ENCODE assay signal across 8 cellular contexts in the genomic region with DNA sequence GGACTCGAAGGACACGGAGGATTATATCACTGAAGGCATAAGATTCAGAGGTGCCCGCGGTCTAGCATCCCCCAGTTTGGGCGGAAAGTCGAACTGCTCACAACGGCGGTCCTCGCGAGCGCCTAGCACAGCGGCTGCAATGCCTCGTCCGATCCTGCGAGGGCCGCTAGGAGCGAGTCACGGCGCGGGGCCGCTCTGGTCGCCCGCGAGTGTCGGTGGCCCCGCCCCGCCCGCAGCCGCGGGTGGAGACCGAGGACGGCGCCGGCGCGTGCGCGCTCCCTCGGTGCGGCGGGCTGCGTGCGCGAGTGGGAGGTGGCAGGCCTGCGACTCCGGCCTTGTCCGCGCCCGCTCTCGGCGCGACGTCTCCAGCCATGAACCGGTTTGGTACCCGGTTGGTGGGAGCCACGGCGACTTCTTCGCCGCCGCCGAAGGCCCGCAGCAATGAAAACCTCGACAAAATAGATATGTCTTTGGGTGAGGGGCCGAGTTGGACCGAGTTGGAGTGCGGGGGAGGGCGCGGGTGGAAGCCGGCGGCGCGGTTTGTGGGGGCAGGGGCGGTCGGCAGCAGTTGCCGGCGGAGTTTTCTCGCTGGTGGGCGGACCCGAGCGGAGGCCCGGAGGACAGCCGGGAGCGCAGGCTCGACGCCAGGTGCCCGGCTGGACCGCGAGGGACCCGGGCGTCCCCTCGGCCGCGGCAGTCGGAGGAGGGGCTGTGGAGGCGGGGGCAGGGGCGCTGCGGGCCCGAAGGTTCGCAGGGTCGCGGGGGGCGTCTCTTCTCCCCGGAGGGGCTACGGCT. TPM values are rescaled to one million over a fixed set of nuclear protein-coding genes. Genes with fewer than 3 reads are reported as not detected.
A peak's percentile ranks its signal among the peaks of the same experiment; 100 is the strongest.
DNase-seq lines count a peak whose midpoint lies in the region; ATAC-seq and TF ChIP-seq lines count a peak whose summit lies in the region.

FYTTD1 (plus strand) TSS at position 283 of the 795 bp plus-strand sequence; CDS start at position 372, 89 bp downstream.

- no peaks in the 10 kb centered on the region for H3K36me3 ChIP-seq in cardiac muscle cell
- no peaks in the 10 kb centered on the region for H3K36me3 ChIP-seq in tibial nerve

- H3K4me1 Mint-ChIP-seq in activated naive CD8-positive, alpha-beta T cell treated with anti-CD3 and anti-CD28 coated beads, Interleukin-2, amount 50 U/mL, for 24 hours: peaks cover 42% of the 10 kb centered on the region

- H3K4me1 ChIP-seq in cardiac muscle cell (ENCODE audit: low read depth): peaks cover 9% of the 10 kb centered on the region
- peaks cover 0 to 59% (median 29%) of the 10 kb centered on the region in 4 donors for H3K4me1 ChIP-seq in tibial nerve

- TF ChIP-seq EP300 in tibial nerve (IDR thresholded peaks at IDR 0.05): peak in 1 of 2 donors; percentile 89

- H3K27me3 Mint-ChIP-seq in activated naive CD8-positive, alpha-beta T cell treated with anti-CD3 and anti-CD28 coated beads, Interleukin-2, amount 50 U/mL, for 24 hours: no peaks in the 10 kb centered on the region

- H3K27ac ChIP-seq in cardiac muscle cell: peak within 1 kb of the TSS; percentile 86
- peak within 1 kb of the TSS; percentile 93 to 99 (median 94) for H3K27ac ChIP-seq in tibial nerve

- H3K9me3 ChIP-seq in cardiac muscle cell (ENCODE audit: low read depth): no peaks in the 10 kb centered on the region
- H3K9me3 ChIP-seq in tibial nerve: no peaks in the 10 kb centered on the region

- 0 to 1% methylated on average over 36 to 49 of the region's 104 CpGs for WGBS in tibial nerve, 2 donors

- no peaks in the 10 kb centered on the region for H3K27me3 ChIP-seq in cardiac muscle cell
- H3K27me3 ChIP-seq in tibial nerve: no peaks in the 10 kb centered on the region

- H3K4me3 Mint-ChIP-seq in activated naive CD8-positive, alpha-beta T cell treated with anti-CD3 and anti-CD28 coated beads, Interleukin-2, amount 50 U/mL, for 24 hours: peak within 1 kb of the TSS; percentile 95

- peak; percentile 86 to 87 for TF ChIP-seq POLR2A in tibial nerve (IDR thresholded peaks at IDR 0.05)

- ATAC-seq in HG02678 (IDR thresholded peaks at IDR 0.05; ENCODE audit: unreplicated experiment): peak; percentile 79
- ATAC-seq in activated naive CD8-positive, alpha-beta T cell treated with anti-CD3 and anti-CD28 coated beads, Interleukin-2, amount 50 U/mL, for 24 hours: peak; percentile 83

- peak; percentile 55 for TF ChIP-seq CTCF in GM12874 (IDR thresholded peaks at IDR 0.05; ENCODE audit: insufficient read depth, low read depth, low read length)
- TF ChIP-seq CTCF in cardiac muscle cell (IDR thresholded peaks at IDR 0.05; ENCODE audit: low read depth, low read length): peak; percentile 33
- TF ChIP-seq CTCF in tibial nerve (IDR thresholded peaks at IDR 0.05): peak; percentile 38 to 86 (median 72)

- H3K4me3 ChIP-seq in cardiac muscle cell: peak within 1 kb of the TSS; percentile 74
- H3K4me3 ChIP-seq in tibial nerve: peak within 1 kb of the TSS; percentile 79 to 96 (median 90)

- DNase-seq in NCI-H1417 (lab: John Stamatoyannopoulos, UW) (peak; percentile 93 to 96 (median 95)), SW480 (ENCODE audit: low spot score) (peak; percentile 90), cardiac muscle cell (ENCODE audit: low read depth in 1 of 2, low spot score in 1 of 2) (peak; percentile 92 to 93), pons (ENCODE audit: low spot score) (peak; percentile 90), tibial nerve (ENCODE audit: low spot score in 2 of 2) (peak; percentile 76 to 83)
- peak; percentile 85 for DNase-seq in activated naive CD8-positive, alpha-beta T cell treated with anti-CD3 and anti-CD28 coated beads, Interleukin-2, amount 50 U/mL, for 24 hours

- peak within 1 kb of the TSS; percentile 87 for H3K27ac Mint-ChIP-seq in activated naive CD8-positive, alpha-beta T cell treated with anti-CD3 and anti-CD28 coated beads, Interleukin-2, amount 50 U/mL, for 24 hours

- no peaks in the 10 kb centered on the region for H3K9me3 Mint-ChIP-seq in activated naive CD8-positive, alpha-beta T cell treated with anti-CD3 and anti-CD28 coated beads, Interleukin-2, amount 50 U/mL, for 24 hours

- no peaks in the 10 kb centered on the region for H3K36me3 Mint-ChIP-seq in activated naive CD8-positive, alpha-beta T cell treated with anti-CD3 and anti-CD28 coated beads, Interleukin-2, amount 50 U/mL, for 24 hours (ENCODE audit: low read depth)

RNA-seq across cellular contexts. Expression of gene FYTTD1, which starts in this region (rescaled TPM):
- total RNA-seq in cardiac muscle cell: 24.3 and 46.8 TPM in 2 replicates
- 62.8 and 65.9 TPM in 2 replicates for polyA plus RNA-seq in cardiac muscle cell
- total RNA-seq in tibial nerve: 10 to 100 TPM; 27.2 to 48.6 (median 41.2) TPM

Comparison
In these comparisons a context has a peak if more than half of its experiments do, and no peak if none do; other contexts are left out.
1. Peak in every context shown above with its lines: DNase-seq, ATAC-seq, H3K4me3 ChIP-seq and H3K27ac ChIP-seq.